Comparison of ENCODE assay signal across 14 cellular contexts in genomic region chr11:15815246-15816209, GRCh38.
DNase-seq lines count a peak whose midpoint lies in the region; FAIRE-seq and TF ChIP-seq lines count a peak whose summit lies in the region.
"Had no signal": no experiment of that assay in that cellular context is flagged by ENCODE, and none has a peak within 500 bp of the region (broad histone marks: within the 10 kb centered on the region; RNA-seq: fewer than 3 reads in every experiment).

No MANE protein-coding gene starts in this region.

- H3K36me3 Mint-ChIP-seq in T-helper 2 cell treated with Interferon-gamma antibody and Interleukin-4, amounts not matched to agents 5 μg/mL and 100 μg/mL, for 36 hours (ENCODE audit: low read depth): no peaks in the 10 kb centered on the region

- H4K20me1 ChIP-seq in keratinocyte (ENCODE audit: control insufficient read depth, extremely low read depth, insufficient read depth, low read length): no peaks in the 10 kb centered on the region

- H3K4me1 ChIP-seq in adipocyte (ENCODE audit: control insufficient read depth, insufficient read depth, low read length) (peaks cover 28% of the 10 kb centered on the region), keratinocyte (ENCODE audit: control insufficient read depth, extremely low read depth, insufficient read depth, low read length) (peaks cover 7% of the 10 kb centered on the region), spleen (peaks cover 0 to 25% (median 6%) of the 10 kb centered on the region in 6 donors)

- peak overlapping the region; percentile 36 for H3K27ac ChIP-seq in keratinocyte (ENCODE audit: control insufficient read depth, insufficient read depth, low read length)
- H3K27ac ChIP-seq in spleen: peak overlapping the region in 5 of 8 donors; percentile 24 to 40 (median 29)
- H3K27ac ChIP-seq: HL-60 had no signal

- H3K9me3 ChIP-seq in adipocyte (ENCODE audit: control insufficient read depth, low read length): no peaks in the 10 kb centered on the region
- H3K9me3 ChIP-seq in keratinocyte (ENCODE audit: control insufficient read depth, low read depth, low read length): no peaks in the 10 kb centered on the region
- peaks cover 0 to 7% (median 0%) of the 10 kb centered on the region in 8 donors for H3K9me3 ChIP-seq in spleen
- H3K9me3 ChIP-seq: esophagus squamous epithelium had no signal

- no peaks in the 10 kb centered on the region for H3K9me3 Mint-ChIP-seq in T-helper 2 cell treated with Interferon-gamma antibody and Interleukin-4, amounts not matched to agents 5 μg/mL and 100 μg/mL, for 36 hours
- H3K9me3 Mint-ChIP-seq: GM23338 had no signal

- H2AFZ ChIP-seq in keratinocyte (ENCODE audit: control insufficient read depth, low read length): peak overlapping the region; percentile 28
- H2AFZ ChIP-seq: GM23338 had no signal

- H3K36me3 ChIP-seq in adipocyte (ENCODE audit: control insufficient read depth, insufficient read depth, low read length, severe bottlenecking): no peaks in the 10 kb centered on the region
- no peaks in the 10 kb centered on the region for H3K36me3 ChIP-seq in keratinocyte (ENCODE audit: control insufficient read depth in 2 of 2, extremely low read depth in 1 of 2, insufficient read depth in 2 of 2, low read length in 2 of 2)
- no peaks in the 10 kb centered on the region for H3K36me3 ChIP-seq in spleen
- H3K36me3 ChIP-seq: esophagus squamous epithelium had no signal

- no peak overlapping the region for H3K4me3 Mint-ChIP-seq in T-helper 2 cell treated with Interferon-gamma antibody and Interleukin-4, amounts not matched to agents 5 μg/mL and 100 μg/mL, for 36 hours
- H3K4me3 Mint-ChIP-seq: GM23338 had no signal

- H3K9me1 ChIP-seq in keratinocyte (ENCODE audit: control insufficient read depth, extremely low read depth, insufficient read depth, low read length): no peaks in the 10 kb centered on the region

- H3K27me3 ChIP-seq in adipocyte (replicated peaks; ENCODE audit: control insufficient read depth, insufficient read depth, low read length) (peaks cover 3% of the 10 kb centered on the region), keratinocyte (ENCODE audit: control insufficient read depth, extremely low read depth, insufficient read depth, low read length) (no peaks in the 10 kb centered on the region), spleen (replicated peaks in 1 of 7) (no peaks in the 10 kb centered on the region)
- H3K27me3 ChIP-seq: esophagus squamous epithelium had no signal

- H3K27me3 Mint-ChIP-seq in T-helper 2 cell treated with Interferon-gamma antibody and Interleukin-4, amounts not matched to agents 5 μg/mL and 100 μg/mL, for 36 hours (ENCODE audit: low read depth): no peaks in the 10 kb centered on the region

- 66 to 75% (median 70%) methylated on average over 4 of the region's 4 CpGs for WGBS in spleen, 5 donors

- peak overlapping the region; percentile 26 for H3K4me2 ChIP-seq in keratinocyte (ENCODE audit: control insufficient read depth, extremely low read depth, insufficient read depth, low read depth, low read length)
- H3K4me2 ChIP-seq: GM23338 had no signal

- DNase-seq in MV-4-11 (lab: John Stamatoyannopoulos, UW) (peak; percentile 44), adipocyte (ENCODE audit: low read depth) (peak; percentile 56), keratinocyte (ENCODE audit: low read depth, low spot score) (peak; percentile 7), spleen (no peak), mesenteric fat pad (ENCODE audit: low spot score) (no peak)
- DNase-seq in T-helper 2 cell treated with Interferon-gamma antibody and Interleukin-4, amounts not matched to agents 5 μg/mL and 100 μg/mL, for 36 hours (ENCODE audit: low spot score): no peak
- no peak for DNase-seq in stimulated activated naive CD4-positive, alpha-beta T cell (lab: John Stamatoyannopoulos, UW)
- DNase-seq: activated CD4-positive, alpha-beta T cell treated with anti-CD3 and anti-CD28 coated beads for 1 hour; esophagus squamous epithelium; NCI-H510A; nucleus accumbens; stimulated activated CD4-positive, alpha-beta T cell treated with anti-CD3 and anti-CD28 coated beads, Interleukin-4, amount 100 ng/mL, for 1 hour had no signal

- H3K4me3 ChIP-seq in adipocyte (ENCODE audit: low read length) (peak overlapping the region; percentile 60), keratinocyte (ENCODE audit: control insufficient read depth in 2 of 3, extremely low read depth in 1 of 3, insufficient read depth in 2 of 3, low read depth in 1 of 3, low read length in 3 of 3) (no peak overlapping the region), spleen (no peak overlapping the region)
- H3K4me3 ChIP-seq: esophagus squamous epithelium, GM23338 had no signal

- TF ChIP-seq POLR2A in spleen (IDR thresholded peaks at IDR 0.05): no peak

- intact Hi-C loops in spleen (cut with DNase I; ENCODE audit: low total_unique reads): no loop called here

- TF ChIP-seq CTCF in keratinocyte (optimal IDR thresholded peaks at IDR 0.05 in 1 of 3, IDR thresholded peaks at IDR 0.05 in 1 of 3, conservative IDR thresholded peaks at IDR 0.05 in 1 of 3; ENCODE audit: extremely low read depth in 1 of 3, insufficient read depth in 2 of 3, low read length in 3 of 3) (no peak), spleen (IDR thresholded peaks at IDR 0.05 in 8 of 11, conservative IDR thresholded peaks at IDR 0.05 in 3 of 11) (no peak)

- H3K4me1 Mint-ChIP-seq in T-helper 2 cell treated with Interferon-gamma antibody and Interleukin-4, amounts not matched to agents 5 μg/mL and 100 μg/mL, for 36 hours (ENCODE audit: low read depth): peaks cover 17% of the 10 kb centered on the region
- H3K4me1 Mint-ChIP-seq: GM23338 had no signal

- H3K9ac ChIP-seq in adipocyte (ENCODE audit: low read length) (peak overlapping the region; percentile 35), keratinocyte (ENCODE audit: control insufficient read depth, extremely low read depth, insufficient read depth, low read length) (peak overlapping the region; percentile 16)

- H3K27ac Mint-ChIP-seq in T-helper 2 cell treated with Interferon-gamma antibody and Interleukin-4, amounts not matched to agents 5 μg/mL and 100 μg/mL, for 36 hours: no peak overlapping the region
- H3K27ac Mint-ChIP-seq: GM23338 had no signal

- H3K79me2 ChIP-seq in keratinocyte (ENCODE audit: control insufficient read depth, insufficient read depth, low read length): no peaks in the 10 kb centered on the region

- no peak for FAIRE-seq in keratinocyte (lab: Jason Lieb, UNC)

- dilution Hi-C loops in keratinocyte (cut with MboI; ENCODE audit: extremely low pct_ligation_motif_present, low sequenced_read_pairs): no loop called here

Comparison
In these comparisons a context has a peak if more than half of its experiments do, and no peak if none do; other contexts are left out.
1. DNase-seq: peak in MV-4-11 (single experiment), adipocyte (single experiment) and keratinocyte (single experiment); none in spleen (single experiment), T-helper 2 cell treated with Interferon-gamma antibody and Interleukin-4, amounts not matched to agents 5 μg/mL and 100 μg/mL, for 36 hours (single experiment), mesenteric fat pad (single experiment) and stimulated activated naive CD4-positive, alpha-beta T cell (0 of 6).